Comparison of ENCODE assay signal across 7 cellular contexts in the genomic region with DNA sequence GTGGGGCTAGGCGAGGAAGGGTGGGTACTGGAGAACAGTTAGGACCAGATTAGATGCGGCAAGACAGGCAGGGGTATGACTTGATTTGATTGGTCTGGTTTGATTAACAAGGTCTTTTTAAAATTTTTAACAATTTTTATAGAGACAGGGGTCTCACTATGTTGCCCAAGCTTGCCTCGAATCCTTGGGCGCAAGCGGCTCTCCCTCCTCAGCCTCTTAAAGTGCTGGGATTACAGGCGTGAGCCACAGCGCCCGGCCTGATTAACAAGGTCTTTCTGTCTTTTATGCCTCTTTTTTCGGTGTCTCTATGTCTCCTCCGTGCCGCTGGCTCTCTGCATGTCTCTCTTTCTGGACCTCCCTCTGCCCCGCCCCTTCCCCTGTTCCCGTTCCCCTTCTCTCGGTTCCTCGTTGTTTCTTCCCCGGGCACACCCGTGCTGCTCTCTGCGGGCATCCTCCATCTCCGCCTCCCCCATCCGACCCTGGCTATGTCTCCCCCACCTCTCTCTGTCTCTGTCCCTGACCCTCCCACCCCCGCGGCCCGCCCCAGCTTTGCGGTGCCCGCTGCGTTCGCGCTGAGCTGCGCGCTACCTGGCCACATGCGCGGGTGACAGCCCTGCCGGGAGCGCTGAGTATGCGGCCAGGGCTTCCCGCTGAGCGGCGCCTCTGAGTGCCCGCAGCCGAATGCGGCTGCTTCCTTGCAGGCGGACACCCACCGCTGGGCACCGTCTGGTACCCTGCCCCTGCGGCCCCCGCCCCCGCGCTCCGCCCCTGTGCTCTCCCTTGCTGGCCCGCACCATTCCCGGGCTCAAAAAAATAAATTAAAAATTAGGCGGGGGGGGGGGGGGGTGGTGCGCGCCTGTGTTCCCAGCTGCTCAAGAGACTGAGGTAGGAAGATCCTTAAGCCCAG. TPM values are rescaled to one million over a fixed set of nuclear protein-coding genes. Genes with fewer than 3 reads are reported as not detected.
DNase-seq lines count a peak whose midpoint lies in the region; ATAC-seq lines count a peak whose summit lies in the region.
"Had no signal": no experiment of that assay in that cellular context is flagged by ENCODE, and none has a peak within 500 bp of the region (broad histone marks: within the 10 kb centered on the region; RNA-seq: fewer than 3 reads in every experiment).

No MANE protein-coding gene starts in this region.

- H3K4me3 ChIP-seq in mesodermal cell (ENCODE audit: extremely low read depth, insufficient read depth, low read length, poor library complexity, severe bottlenecking) = peak overlapping the region; percentile 42

- DNase-seq in COLO668 (lab: John Stamatoyannopoulos, UW; ENCODE audit: unreplicated experiment) = peak; percentile 52
- DNase-seq in NCI-H1105 treated with DMSO at 0.1 percent for 48 hours (lab: John Stamatoyannopoulos, UW) = peak; percentile 57
- peak in 1 of 2 donors; percentile 24 for DNase-seq in activated naive CD4-positive, alpha-beta T cell treated with anti-CD3 and anti-CD28 coated beads, Interleukin-2, amount 50 U/mL, for 72 hours (ENCODE audit: low spot score in 2 of 2)
- no peak for DNase-seq in putamen (ENCODE audit: low spot score)

- H3K4me1 ChIP-seq in mesodermal cell (ENCODE audit: control insufficient read depth, insufficient read depth, low read length, poor library complexity, severe bottlenecking) = no peaks in the 10 kb centered on the region

- H3K27ac ChIP-seq in mesodermal cell (ENCODE audit: low read depth, low read length, severe bottlenecking) = no peak overlapping the region
- H3K27ac ChIP-seq: KMS-11 had no signal

- no peaks in the 10 kb centered on the region for H3K9me3 Mint-ChIP-seq in activated naive CD4-positive, alpha-beta T cell treated with anti-CD3 and anti-CD28 coated beads, Interleukin-2, amount 50 U/mL, for 72 hours

- peak; percentile 73 to 84 for ATAC-seq in activated naive CD4-positive, alpha-beta T cell treated with anti-CD3 and anti-CD28 coated beads, Interleukin-2, amount 50 U/mL, for 72 hours
- ATAC-seq in HG02623 (IDR thresholded peaks at IDR 0.05; ENCODE audit: unreplicated experiment) = no peak

- H3K36me3 Mint-ChIP-seq in activated naive CD4-positive, alpha-beta T cell treated with anti-CD3 and anti-CD28 coated beads, Interleukin-2, amount 50 U/mL, for 72 hours = no peaks in the 10 kb centered on the region

- 10 to 15% methylated on average over 27 to 39 of the region's 54 CpGs for WGBS in mesodermal cell (ENCODE audit: insufficient coverage in 2 of 2), 2 experiments

- H3K9me3 ChIP-seq in mesodermal cell (ENCODE audit: control insufficient read depth, low read length) = no peaks in the 10 kb centered on the region

- no peak overlapping the region for H3K27ac Mint-ChIP-seq in activated naive CD4-positive, alpha-beta T cell treated with anti-CD3 and anti-CD28 coated beads, Interleukin-2, amount 50 U/mL, for 72 hours

- no peaks in the 10 kb centered on the region for H3K36me3 ChIP-seq in mesodermal cell (ENCODE audit: control insufficient read depth, insufficient read depth, low read length)

RNA-seq across cellular contexts. Expression of a gene that starts 8.1 kb away (rescaled TPM):
- 10 to 100 TPM; 23.0 to 24.7 TPM for total RNA-seq in activated naive CD4-positive, alpha-beta T cell treated with anti-CD3 and anti-CD28 coated beads, Interleukin-2, amount 50 U/mL, for 72 hours
- 14.2 TPM for polyA plus RNA-seq in mesodermal cell (2013, experiment 1 of 2)
- 13.7 TPM for polyA plus RNA-seq in mesodermal cell (2013, experiment 2 of 2)

RNA-seq across cellular contexts. Expression of a gene that starts 21.7 kb away (rescaled TPM):
- total RNA-seq in activated naive CD4-positive, alpha-beta T cell treated with anti-CD3 and anti-CD28 coated beads, Interleukin-2, amount 50 U/mL, for 72 hours = 1 to 10 TPM; 1.8 to 2.6 TPM
- polyA plus RNA-seq in mesodermal cell (2013, experiment 1 of 2) = 1.00 TPM
- 0.66 TPM for polyA plus RNA-seq in mesodermal cell (2013, experiment 2 of 2)

RNA-seq across cellular contexts. Expression of a gene that starts 27.1 kb away (rescaled TPM):
- 10 to 100 TPM; 50.4 to 74.0 TPM for total RNA-seq in activated naive CD4-positive, alpha-beta T cell treated with anti-CD3 and anti-CD28 coated beads, Interleukin-2, amount 50 U/mL, for 72 hours
- polyA plus RNA-seq in mesodermal cell (2013, experiment 1 of 2) = 19.7 TPM
- 19.8 TPM for polyA plus RNA-seq in mesodermal cell (2013, experiment 2 of 2)

RNA-seq across cellular contexts. Expression of a gene that starts 45.8 kb away (rescaled TPM):
- under 1 TPM; 0.66 to 0.96 TPM for total RNA-seq in activated naive CD4-positive, alpha-beta T cell treated with anti-CD3 and anti-CD28 coated beads, Interleukin-2, amount 50 U/mL, for 72 hours
- 64.8 TPM for polyA plus RNA-seq in mesodermal cell (2013, experiment 1 of 2)
- 53.5 TPM for polyA plus RNA-seq in mesodermal cell (2013, experiment 2 of 2)

RNA-seq across cellular contexts. Expression of a gene that starts 50.7 kb away (rescaled TPM):
- total RNA-seq in activated naive CD4-positive, alpha-beta T cell treated with anti-CD3 and anti-CD28 coated beads, Interleukin-2, amount 50 U/mL, for 72 hours = 10 to 100 TPM in 1 of 2 donors, 1 to 10 TPM in 1; 6.4 to 10.1 TPM
- polyA plus RNA-seq in mesodermal cell (2013, experiment 1 of 2) = 23.4 TPM
- 18.7 TPM for polyA plus RNA-seq in mesodermal cell (2013, experiment 2 of 2)
